Comparison of ENCODE assay signal across 13 cellular contexts in the genomic region with DNA sequence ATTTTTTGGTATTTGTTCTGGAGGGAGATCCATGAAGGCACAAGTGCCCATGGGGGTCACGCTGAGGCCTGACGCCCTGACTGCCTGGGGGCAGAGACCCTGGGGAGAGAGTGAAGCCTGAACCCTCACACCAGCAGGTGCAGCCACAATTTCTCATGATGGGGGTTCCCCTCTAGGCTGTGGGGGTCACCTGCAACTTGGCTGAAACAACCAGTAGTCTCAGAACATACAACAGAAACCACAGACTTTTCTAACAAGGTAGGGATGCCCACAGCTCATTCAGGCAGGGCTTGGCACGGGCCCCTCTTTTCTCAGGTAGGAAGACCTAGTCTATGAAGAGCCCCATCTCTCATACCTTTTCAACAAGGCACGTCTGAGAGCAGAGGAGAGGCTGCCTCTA.
DNase-seq lines count a peak whose midpoint lies in the region; ATAC-seq and TF ChIP-seq lines count a peak whose summit lies in the region.
"Had no signal": no experiment of that assay in that cellular context is flagged by ENCODE, and none has a peak within 500 bp of the region (broad histone marks: within the 10 kb centered on the region; RNA-seq: fewer than 3 reads in every experiment).

No MANE protein-coding gene starts in this region.

- ATAC-seq in stimulated activated naive CD8-positive, alpha-beta T cell treated with anti-CD3 and anti-CD28 coated beads, Interleukin-15, amount 100 ng/mL, for 72 hours, result no peak
- ATAC-seq in HG03521 (IDR thresholded peaks at IDR 0.05; ENCODE audit: unreplicated experiment), result no peak
- ATAC-seq: HCT116 had no signal

- H3K4me2 ChIP-seq in smooth muscle cell, result no peak overlapping the region

- H3K27ac ChIP-seq in smooth muscle cell (ENCODE audit: low read depth), result no peak overlapping the region

- DNase-seq in activated CD8-positive, alpha-beta memory T cell treated with anti-CD3 and anti-CD28 coated beads, Interleukin-2, amount 50 U/mL, for 48 hours, result peak; percentile 18
- DNase-seq in activated CD8-positive, alpha-beta memory T cell treated with anti-CD3 and anti-CD28 coated beads, Interleukin-2, amount 50 U/mL, for 4 hours, result no peak
- DNase-seq in ecto neural progenitor cell (ENCODE audit: low spot score) (peak; percentile 27), osteocyte (ENCODE audit: extremely low spot score, unreplicated experiment) (peak; percentile 40), smooth muscle cell (lab: John Stamatoyannopoulos, UW; ENCODE audit: unreplicated experiment) (no peak), NCI-H187 treated with DMSO at 0.1 percent for 48 hours (lab: John Stamatoyannopoulos, UW) (no peak)
- no peak for DNase-seq in stimulated activated naive CD8-positive, alpha-beta T cell treated with anti-CD3 and anti-CD28 coated beads, Interleukin-15, amount 100 ng/mL, for 72 hours
- DNase-seq: ACHN; C1 segment of cervical spinal cord; CD4-positive, alpha-beta T cell; DMS79 had no signal

- no peak overlapping the region for H3K9ac ChIP-seq in smooth muscle cell (ENCODE audit: low read depth)

- H3K27ac Mint-ChIP-seq in osteocyte (ENCODE audit: unreplicated experiment), result no peak overlapping the region
- no peak overlapping the region for H3K27ac Mint-ChIP-seq in stimulated activated naive CD8-positive, alpha-beta T cell treated with anti-CD3 and anti-CD28 coated beads, Interleukin-15, amount 100 ng/mL, for 72 hours
- H3K27ac Mint-ChIP-seq: CD4-positive, alpha-beta T cell had no signal

- no peak for TF ChIP-seq CTCF in osteocyte (IDR thresholded peaks at IDR 0.05)
- no peak for TF ChIP-seq CTCF in smooth muscle cell (IDR thresholded peaks at IDR 0.05; ENCODE audit: borderline replicate concordance, insufficient read depth, poor library complexity, severe bottlenecking)

- H3K79me2 ChIP-seq in smooth muscle cell (ENCODE audit: low read depth), result no peaks in the 10 kb centered on the region

- no peaks in the 10 kb centered on the region for H3K4me1 ChIP-seq in smooth muscle cell (ENCODE audit: low read depth)

- H3K4me1 Mint-ChIP-seq in osteocyte (ENCODE audit: unreplicated experiment), result peaks cover 8% of the 10 kb centered on the region
- no peaks in the 10 kb centered on the region for H3K4me1 Mint-ChIP-seq in stimulated activated naive CD8-positive, alpha-beta T cell treated with anti-CD3 and anti-CD28 coated beads, Interleukin-15, amount 100 ng/mL, for 72 hours

- H3K9me3 Mint-ChIP-seq in osteocyte (ENCODE audit: unreplicated experiment), result no peaks in the 10 kb centered on the region
- H3K9me3 Mint-ChIP-seq in stimulated activated naive CD8-positive, alpha-beta T cell treated with anti-CD3 and anti-CD28 coated beads, Interleukin-15, amount 100 ng/mL, for 72 hours, result no peaks in the 10 kb centered on the region
- H3K9me3 Mint-ChIP-seq: CD4-positive, alpha-beta T cell had no signal

- H3F3A ChIP-seq in smooth muscle cell (ENCODE audit: low read depth), result no peaks in the 10 kb centered on the region

- peaks cover 2% of the 10 kb centered on the region for H3K27me3 Mint-ChIP-seq in osteocyte (ENCODE audit: unreplicated experiment)
- no peaks in the 10 kb centered on the region for H3K27me3 Mint-ChIP-seq in stimulated activated naive CD8-positive, alpha-beta T cell treated with anti-CD3 and anti-CD28 coated beads, Interleukin-15, amount 100 ng/mL, for 72 hours
- H3K27me3 Mint-ChIP-seq: CD4-positive, alpha-beta T cell had no signal

- H3K9me3 ChIP-seq in smooth muscle cell (replicated peaks; ENCODE audit: low read depth), result no peaks in the 10 kb centered on the region

- WGBS in smooth muscle cell (ENCODE audit: low lambda C conversion rate), result 92% methylated on average over 4 of the region's 4 CpGs

- no peak overlapping the region for H2AFZ ChIP-seq in smooth muscle cell (ENCODE audit: low read depth)

- no peaks in the 10 kb centered on the region for H3K27me3 ChIP-seq in smooth muscle cell (ENCODE audit: low read depth)

- no peaks in the 10 kb centered on the region for H3K36me3 Mint-ChIP-seq in osteocyte (ENCODE audit: unreplicated experiment)

- H3K4me3 Mint-ChIP-seq in osteocyte (ENCODE audit: unreplicated experiment), result no peak overlapping the region
- no peak overlapping the region for H3K4me3 Mint-ChIP-seq in stimulated activated naive CD8-positive, alpha-beta T cell treated with anti-CD3 and anti-CD28 coated beads, Interleukin-15, amount 100 ng/mL, for 72 hours
- H3K4me3 Mint-ChIP-seq: CD4-positive, alpha-beta T cell had no signal

- no peak overlapping the region for H3K4me3 ChIP-seq in smooth muscle cell

- no peaks in the 10 kb centered on the region for H3K36me3 ChIP-seq in smooth muscle cell (ENCODE audit: low read depth)

- no peaks in the 10 kb centered on the region for H4K20me1 ChIP-seq in smooth muscle cell (ENCODE audit: low read depth)

Comparison
In these comparisons a context has a peak if more than half of its experiments do, and no peak if none do; other contexts are left out.
1. DNase-seq: peak in activated CD8-positive, alpha-beta memory T cell treated with anti-CD3 and anti-CD28 coated beads, Interleukin-2, amount 50 U/mL, for 48 hours (single experiment), ecto neural progenitor cell (single experiment) and osteocyte (single experiment); none in activated CD8-positive, alpha-beta memory T cell treated with anti-CD3 and anti-CD28 coated beads, Interleukin-2, amount 50 U/mL, for 4 hours (single experiment), stimulated activated naive CD8-positive, alpha-beta T cell treated with anti-CD3 and anti-CD28 coated beads, Interleukin-15, amount 100 ng/mL, for 72 hours (0 of 2), smooth muscle cell (single experiment) and NCI-H187 treated with DMSO at 0.1 percent for 48 hours (single experiment).